In the genomic region with DNA sequence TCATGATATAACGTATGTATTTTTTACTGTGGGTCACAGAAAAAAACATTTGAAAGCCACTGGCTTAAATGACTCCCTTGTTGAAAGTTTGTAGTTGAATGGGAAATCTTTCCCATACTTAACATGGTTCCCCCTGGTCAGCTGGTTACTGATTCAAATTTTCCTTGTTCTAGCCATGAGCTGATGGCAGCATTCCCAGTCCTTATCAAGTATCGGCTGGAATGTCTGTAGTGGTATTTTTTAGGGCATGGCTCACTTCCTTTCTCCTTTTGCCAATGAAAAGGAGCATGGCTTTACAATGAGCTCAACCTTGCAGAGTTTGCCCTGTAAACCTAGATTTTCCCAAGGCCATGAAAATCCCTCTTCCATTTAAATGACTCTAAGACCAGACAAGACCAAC, we compare ENCODE assay signal across 10 cellular contexts. TPM values are rescaled to one million over a fixed set of nuclear protein-coding genes. Genes with fewer than 3 reads are reported as not detected.
DNase-seq lines count a peak whose midpoint lies in the region; ATAC-seq and TF ChIP-seq lines count a peak whose summit lies in the region.
"Had no signal": no experiment of that assay in that cellular context is flagged by ENCODE, and none has a peak within 500 bp of the region (broad histone marks: within the 10 kb centered on the region; RNA-seq: fewer than 3 reads in every experiment).

No MANE protein-coding gene starts in this region.

- H3K4me2 ChIP-seq in hepatocyte: no peak overlapping the region

- H2AFZ ChIP-seq in hepatocyte: no peak overlapping the region

- no peak overlapping the region for H3K4me3 ChIP-seq in astrocyte of the cerebellum (ENCODE audit: low read depth, low read length)
- H3K4me3 ChIP-seq in hepatocyte: no peak overlapping the region
- no peak overlapping the region for H3K4me3 ChIP-seq in thoracic aorta
- H3K4me3 ChIP-seq in esophagus squamous epithelium: no peak overlapping the region
- H3K4me3 ChIP-seq: GM12878 had no signal

- no peak overlapping the region for H3K4me3 Mint-ChIP-seq in glutamatergic neuron (ENCODE audit: unreplicated experiment)
- H3K4me3 Mint-ChIP-seq in activated naive CD8-positive, alpha-beta T cell treated with anti-CD3 and anti-CD28 coated beads for 36 hours: no peak overlapping the region

- H3K9me3 ChIP-seq in hepatocyte (ENCODE audit: low read depth): no peaks in the 10 kb centered on the region
- H3K9me3 ChIP-seq in thoracic aorta: no peaks in the 10 kb centered on the region
- H3K9me3 ChIP-seq in esophagus squamous epithelium: no peaks in the 10 kb centered on the region

- no peaks in the 10 kb centered on the region for H3K36me3 Mint-ChIP-seq in glutamatergic neuron (ENCODE audit: unreplicated experiment)
- H3K36me3 Mint-ChIP-seq in activated naive CD8-positive, alpha-beta T cell treated with anti-CD3 and anti-CD28 coated beads for 36 hours: no peaks in the 10 kb centered on the region

- H3K9me2 ChIP-seq in hepatocyte (replicated peaks; ENCODE audit: insufficient read depth): no peaks in the 10 kb centered on the region

- H3K27me3 Mint-ChIP-seq in glutamatergic neuron (ENCODE audit: unreplicated experiment): peaks cover 1% of the 10 kb centered on the region
- no peaks in the 10 kb centered on the region for H3K27me3 Mint-ChIP-seq in activated naive CD8-positive, alpha-beta T cell treated with anti-CD3 and anti-CD28 coated beads for 36 hours

- in situ Hi-C loops in astrocyte of the cerebellum (cut with HindIII; ENCODE audit: low sequenced_read_pairs): no loop called here

- no peak for TF ChIP-seq CTCF in astrocyte of the cerebellum (IDR thresholded peaks at IDR 0.05; ENCODE audit: low read depth, low read length, missing control alignments)
- no peak for TF ChIP-seq CTCF in hepatocyte (IDR thresholded peaks at IDR 0.05; ENCODE audit: poor library complexity)
- no peak for TF ChIP-seq CTCF in thoracic aorta (IDR thresholded peaks at IDR 0.05)
- no peak for TF ChIP-seq CTCF in glutamatergic neuron (IDR thresholded peaks at IDR 0.05; ENCODE audit: partially characterized antibody, unreplicated experiment)
- TF ChIP-seq CTCF in esophagus squamous epithelium (IDR thresholded peaks at IDR 0.05): no peak

- DNase-seq in HS-5 (ENCODE audit: low read depth): peak; percentile 98
- peak; percentile 96 for DNase-seq in astrocyte of the cerebellum (ENCODE audit: low read depth)
- DNase-seq in hepatocyte (ENCODE audit: low spot score): peak; percentile 43
- DNase-seq in thoracic aorta (ENCODE audit: low spot score): peak; percentile 49
- no peak for DNase-seq in glutamatergic neuron
- no peak for DNase-seq in esophagus squamous epithelium (lab: John Stamatoyannopoulos, UW)
- no peak for DNase-seq in activated naive CD8-positive, alpha-beta T cell treated with anti-CD3 and anti-CD28 coated beads for 36 hours
- DNase-seq: MV-4-11 had no signal

- H3K36me3 ChIP-seq in hepatocyte (replicated peaks; ENCODE audit: insufficient read depth, low read depth) (no peaks in the 10 kb centered on the region), thoracic aorta (no peaks in the 10 kb centered on the region), esophagus squamous epithelium (no peaks in the 10 kb centered on the region)

- intact Hi-C loops in esophagus squamous epithelium (cut with DNase I): no loop called here

- no peaks in the 10 kb centered on the region for H3K4me1 Mint-ChIP-seq in glutamatergic neuron (ENCODE audit: low read depth, unreplicated experiment)
- H3K4me1 Mint-ChIP-seq in activated naive CD8-positive, alpha-beta T cell treated with anti-CD3 and anti-CD28 coated beads for 36 hours: no peaks in the 10 kb centered on the region

- ATAC-seq in thoracic aorta (ENCODE audit: insufficient number of reproducible peaks, low FRiP score, low read depth) (peak; percentile 93), GM21786 (IDR thresholded peaks at IDR 0.05; ENCODE audit: unreplicated experiment) (no peak)
- ATAC-seq: GM12878 had no signal

- no peaks in the 10 kb centered on the region for H3K9me3 Mint-ChIP-seq in glutamatergic neuron (ENCODE audit: unreplicated experiment)
- no peaks in the 10 kb centered on the region for H3K9me3 Mint-ChIP-seq in activated naive CD8-positive, alpha-beta T cell treated with anti-CD3 and anti-CD28 coated beads for 36 hours

- WGBS in hepatocyte (ENCODE audit: low lambda C conversion rate, missing lambda C conversion rate): 85% methylated on average over 2 of the region's 2 CpGs
- 32 to 46% methylated on average over 2 of the region's 2 CpGs for WGBS in esophagus squamous epithelium, 2 donors

- no peaks in the 10 kb centered on the region for H3K79me2 ChIP-seq in hepatocyte

- peak overlapping the region; percentile 60 for H3K27ac ChIP-seq in hepatocyte
- peak overlapping the region; percentile 72 to 88 for H3K27ac ChIP-seq in thoracic aorta
- peak overlapping the region in 1 of 4 donors; percentile 53 for H3K27ac ChIP-seq in esophagus squamous epithelium

- no peaks in the 10 kb centered on the region for H3K4me1 ChIP-seq in hepatocyte (ENCODE audit: insufficient read depth)
- peaks cover 22 to 55% of the 10 kb centered on the region in 2 donors for H3K4me1 ChIP-seq in thoracic aorta (ENCODE audit: control insufficient read depth in 1 of 2, low read depth in 2 of 2)
- no peaks in the 10 kb centered on the region for H3K4me1 ChIP-seq in esophagus squamous epithelium

- H3K27me3 ChIP-seq in hepatocyte: no peaks in the 10 kb centered on the region
- no peaks in the 10 kb centered on the region for H3K27me3 ChIP-seq in thoracic aorta (replicated peaks; ENCODE audit: insufficient read depth)
- no peaks in the 10 kb centered on the region for H3K27me3 ChIP-seq in esophagus squamous epithelium

- no peaks in the 10 kb centered on the region for H4K20me1 ChIP-seq in hepatocyte (ENCODE audit: insufficient read depth, poor library complexity, severe bottlenecking)

- no peak overlapping the region for H3K27ac Mint-ChIP-seq in glutamatergic neuron (ENCODE audit: unreplicated experiment)
- H3K27ac Mint-ChIP-seq in activated naive CD8-positive, alpha-beta T cell treated with anti-CD3 and anti-CD28 coated beads for 36 hours: no peak overlapping the region

- TF ChIP-seq POLR2A in esophagus squamous epithelium (IDR thresholded peaks at IDR 0.05): no peak

RNA-seq across cellular contexts. Expression of gene GIPC2, which starts 55.7 kb away (rescaled TPM):
- 24.0 TPM in 2 replicates for total RNA-seq in hepatocyte
- polyA plus RNA-seq in hepatocyte: 8.4 and 16.9 TPM in 2 replicates
- total RNA-seq in thoracic aorta: 1 to 10 TPM; 1.6 to 3.2 TPM
- total RNA-seq in glutamatergic neuron (ENCODE audit: unreplicated experiment): not detected
- total RNA-seq in esophagus squamous epithelium: 1 to 10 TPM; 2.8 to 4.2 (median 3.7) TPM
- total RNA-seq in activated naive CD8-positive, alpha-beta T cell treated with anti-CD3 and anti-CD28 coated beads for 36 hours: under 1 TPM; 0.14 to 0.20 TPM

Comparison
In these comparisons a context has a peak if more than half of its experiments do, and no peak if none do; other contexts are left out.
1. DNase-seq: peak in HS-5 (single experiment), astrocyte of the cerebellum (single experiment), hepatocyte (single experiment) and thoracic aorta (single experiment); none in glutamatergic neuron (single experiment), esophagus squamous epithelium (single experiment) and activated naive CD8-positive, alpha-beta T cell treated with anti-CD3 and anti-CD28 coated beads for 36 hours (single experiment).